Comparison of ENCODE assay signal across 9 cellular contexts in genomic region chr19:37470216-37470615, GRCh38. TPM values are rescaled to one million over a fixed set of nuclear protein-coding genes. Genes with fewer than 3 reads are reported as not detected.
DNase-seq lines count a peak whose midpoint lies in the region; ATAC-seq and TF ChIP-seq lines count a peak whose summit lies in the region.
"Had no signal": no experiment of that assay in that cellular context is flagged by ENCODE, and none has a peak within 500 bp of the region (broad histone marks: within the 10 kb centered on the region; RNA-seq: fewer than 3 reads in every experiment).

No MANE protein-coding gene starts in this region.

- H3K4me1 Mint-ChIP-seq in chondrocyte (ENCODE audit: low read depth): peaks cover 37% of the 10 kb centered on the region
- peaks cover 26 to 32% of the 10 kb centered on the region in 2 donors for H3K4me1 Mint-ChIP-seq in natural killer cell treated with Interleukin-12 subunit alpha and Interleukin-12 subunit beta and Interleukin-15 and Interleukin-18, amount 100 ng/mL, for 72 hours (ENCODE audit: low read depth in 2 of 2)

- H3K4me3 Mint-ChIP-seq in chondrocyte (ENCODE audit: unreplicated experiment): peak overlapping the region; percentile 99
- H3K4me3 Mint-ChIP-seq in natural killer cell treated with Interleukin-12 subunit alpha and Interleukin-12 subunit beta and Interleukin-15 and Interleukin-18, amount 100 ng/mL, for 72 hours: peak overlapping the region; percentile 97

- in situ Hi-C loops in IMR-90 (cut with MboI; ENCODE audit: low sequenced_read_pairs): no loop called here

- H3K27ac Mint-ChIP-seq in chondrocyte (ENCODE audit: unreplicated experiment): no peak overlapping the region
- peak overlapping the region; percentile 78 to 94 for H3K27ac Mint-ChIP-seq in natural killer cell treated with Interleukin-12 subunit alpha and Interleukin-12 subunit beta and Interleukin-15 and Interleukin-18, amount 100 ng/mL, for 72 hours

- no peak for ATAC-seq in IMR-90 (ENCODE audit: low read depth)
- no peak for ATAC-seq in natural killer cell treated with Interleukin-12 subunit alpha and Interleukin-12 subunit beta and Interleukin-15 and Interleukin-18, amount 100 ng/mL, for 72 hours
- no peak for ATAC-seq in left colon

- DNase-seq in IMR-90: no peak
- DNase-seq in chondrocyte (ENCODE audit: low spot score): no peak
- no peak for DNase-seq in natural killer cell treated with Interleukin-12 subunit alpha and Interleukin-12 subunit beta and Interleukin-15 and Interleukin-18, amount 100 ng/mL, for 72 hours (ENCODE audit: low spot score)
- DNase-seq in kidney glomerular epithelial cell (lab: John Stamatoyannopoulos, UW): no peak
- no peak for DNase-seq in caudate nucleus (lab: John Stamatoyannopoulos, UW)
- DNase-seq in HT-29 (ENCODE audit: low spot score): no peak
- DNase-seq in left colon: no peak
- DNase-seq: activated CD4-positive, alpha-beta T cell treated with anti-CD3 and anti-CD28 coated beads, Interleukin-2, amount 50 U/mL, for 48 hours had no signal

- TF ChIP-seq POLR2A in IMR-90 (IDR thresholded peaks at IDR 0.05; ENCODE audit: low read depth, low read length): no peak

- H3K27me3 ChIP-seq in BLaER1 treated with 17β-estradiol and CSF1 and Interleukin-3, amounts not matched to agents 10 nM and 100 nM: no peaks in the 10 kb centered on the region
- no peaks in the 10 kb centered on the region for H3K27me3 ChIP-seq in IMR-90 (ENCODE audit: control insufficient read depth, insufficient read depth, low read length)

- peak overlapping the region; percentile 81 to 93 (median 90) for H3K4me2 ChIP-seq in BLaER1 treated with 17β-estradiol and CSF1 and Interleukin-3, amounts not matched to agents 10 nM and 100 nM
- H3K4me2 ChIP-seq in IMR-90 (ENCODE audit: low read depth, low read length): peak overlapping the region; percentile 89

- H2BK5ac ChIP-seq in IMR-90 (ENCODE audit: low read depth, low read length, poor library complexity, severe bottlenecking): no peak overlapping the region

- peaks cover 42 to 52% (median 48%) of the 10 kb centered on the region in 11 experiments for H3K36me3 ChIP-seq in BLaER1 treated with 17β-estradiol and CSF1 and Interleukin-3, amounts not matched to agents 10 nM and 100 nM
- peaks cover 6% of the 10 kb centered on the region; the same call in 1 of the 2 replicates for H3K36me3 ChIP-seq in IMR-90 (ENCODE audit: control insufficient read depth, insufficient read depth, low read length)

- no peaks in the 10 kb centered on the region for H3K9me1 ChIP-seq in IMR-90 (ENCODE audit: insufficient read depth, low read length)

- H4K91ac ChIP-seq in IMR-90 (ENCODE audit: insufficient read depth, low read depth, low read length): no peak overlapping the region

- peaks cover 13% of the 10 kb centered on the region for H3K36me3 Mint-ChIP-seq in chondrocyte (ENCODE audit: low read depth)
- peaks cover 19% of the 10 kb centered on the region for H3K36me3 Mint-ChIP-seq in natural killer cell treated with Interleukin-12 subunit alpha and Interleukin-12 subunit beta and Interleukin-15 and Interleukin-18, amount 100 ng/mL, for 72 hours

- H3K27ac ChIP-seq in BLaER1 treated with 17β-estradiol and CSF1 and Interleukin-3, amounts not matched to agents 10 nM and 100 nM: peak overlapping the region in 1 of 11 experiments; percentile 78; a peak in 5 of 22 replicates
- H3K27ac ChIP-seq in IMR-90 (ENCODE audit: insufficient read depth, low read length) (no peak overlapping the region), caudate nucleus (ENCODE audit: low read depth, low read length) (no peak overlapping the region)

- dilution Hi-C loops in IMR-90 (cut with HindIII; ENCODE audit: low sequenced_read_pairs, unreplicated experiment): no loop called here

- no peak overlapping the region for H2AK5ac ChIP-seq in IMR-90 (ENCODE audit: low read depth, low read length)

- no peaks in the 10 kb centered on the region for H3K27me3 Mint-ChIP-seq in chondrocyte (ENCODE audit: low read depth)
- no peaks in the 10 kb centered on the region for H3K27me3 Mint-ChIP-seq in natural killer cell treated with Interleukin-12 subunit alpha and Interleukin-12 subunit beta and Interleukin-15 and Interleukin-18, amount 100 ng/mL, for 72 hours

- no peak for TF ChIP-seq RAD21 in IMR-90 (IDR thresholded peaks at IDR 0.05; ENCODE audit: low read length)

- H4K5ac ChIP-seq in IMR-90 (ENCODE audit: low read depth, low read length): no peak overlapping the region

- TF ChIP-seq CTCF in IMR-90 (conservative IDR thresholded peaks at IDR 0.05; ENCODE audit: low read depth, low read length) (no peak), chondrocyte (IDR thresholded peaks at IDR 0.05) (no peak)

- no peak overlapping the region for H2AK9ac ChIP-seq in IMR-90 (replicated peaks; ENCODE audit: low read depth, low read length, poor library complexity)

- H2BK20ac ChIP-seq in IMR-90 (ENCODE audit: low read depth, low read length): no peak overlapping the region

- no peaks in the 10 kb centered on the region for H4K20me1 ChIP-seq in BLaER1 treated with 17β-estradiol and CSF1 and Interleukin-3, amounts not matched to agents 10 nM and 100 nM
- no peaks in the 10 kb centered on the region for H4K20me1 ChIP-seq in IMR-90 (ENCODE audit: insufficient read depth, low read length)

- no peak overlapping the region for H2BK120ac ChIP-seq in IMR-90 (ENCODE audit: low read depth, low read length)

- intact Hi-C loops in IMR-90 (cut with micrococcal nuclease): no loop called here
- intact Hi-C loops in left colon (cut with DNase I, micrococcal nuclease): no loop called here

- no peak overlapping the region for H3K4ac ChIP-seq in IMR-90 (ENCODE audit: low read depth, low read length)

- peak overlapping the region in 10 of 11 experiments; percentile 75 to 88 (median 82); a peak in 19 of 22 replicates for H3K9ac ChIP-seq in BLaER1 treated with 17β-estradiol and CSF1 and Interleukin-3, amounts not matched to agents 10 nM and 100 nM
- H3K9ac ChIP-seq in IMR-90 (ENCODE audit: low read depth, low read length): no peak overlapping the region; the same call in 1 of the 2 replicates

- H3K18ac ChIP-seq in IMR-90 (ENCODE audit: low read depth, low read length): no peak overlapping the region

- peaks cover 46 to 74% (median 55%) of the 10 kb centered on the region in 11 experiments for H3K9me3 ChIP-seq in BLaER1 treated with 17β-estradiol and CSF1 and Interleukin-3, amounts not matched to agents 10 nM and 100 nM (replicated peaks in 1 of 11)
- peaks cover 6% of the 10 kb centered on the region for H3K9me3 ChIP-seq in IMR-90 (ENCODE audit: control insufficient read depth, insufficient read depth, low read length)

- peaks cover 10% of the 10 kb centered on the region for H3K9me3 Mint-ChIP-seq in chondrocyte (ENCODE audit: low read depth)
- peaks cover 3% of the 10 kb centered on the region for H3K9me3 Mint-ChIP-seq in natural killer cell treated with Interleukin-12 subunit alpha and Interleukin-12 subunit beta and Interleukin-15 and Interleukin-18, amount 100 ng/mL, for 72 hours

- peaks cover 23 to 34% (median 32%) of the 10 kb centered on the region in 10 experiments for H3K4me1 ChIP-seq in BLaER1 treated with 17β-estradiol and CSF1 and Interleukin-3, amounts not matched to agents 10 nM and 100 nM
- peaks cover 2% of the 10 kb centered on the region; the same call in 1 of the 2 replicates for H3K4me1 ChIP-seq in IMR-90 (ENCODE audit: control insufficient read depth, insufficient read depth, low read length)

- H3K4me3 ChIP-seq in BLaER1 treated with 17β-estradiol and CSF1 and Interleukin-3, amounts not matched to agents 10 nM and 100 nM: peak overlapping the region; percentile 74 to 90 (median 80)
- H3K4me3 ChIP-seq in IMR-90 (ENCODE audit: insufficient read depth, low read depth, low read length): peak overlapping the region; percentile 68

- POLR2A ChIA-PET in IMR-90 (lab: Charles Lee; ENCODE audit: unreplicated experiment): no interaction called here

- no peak overlapping the region for H4K8ac ChIP-seq in IMR-90 (ENCODE audit: low read depth in 2 of 2, low read length in 2 of 2)

- no peak overlapping the region for H2AFZ ChIP-seq in IMR-90 (replicated peaks; ENCODE audit: low read length, poor library complexity)

- H2BK15ac ChIP-seq in IMR-90 (ENCODE audit: low read depth, low read length): no peak overlapping the region

- no peak overlapping the region for H3K14ac ChIP-seq in IMR-90 (replicated peaks; ENCODE audit: low read depth, low read length)

- no TSS peak for BruUV-seq in IMR-90 (replicated peaks; lab: Mats Ljungman, UMichigan)

- peaks cover 6 to 25% of the 10 kb centered on the region in 2 experiments for H3K79me1 ChIP-seq in IMR-90 (ENCODE audit: low read depth in 1 of 2, low read length in 2 of 2)

- 36% methylated on average over 1 of the region's 4 CpGs; no CpG with 5 or more reads in 1 of the 2 experiments for WGBS in IMR-90 (ENCODE audit: extremely low coverage in 2 of 2, insufficient read length in 1 of 2), 2 experiments

- H3K56ac ChIP-seq in IMR-90 (ENCODE audit: extremely low read depth, insufficient read depth, low read length): no peak overlapping the region

- H3K23ac ChIP-seq in IMR-90 (ENCODE audit: low read depth, low read length): no peak overlapping the region

- CTCF ChIA-PET in IMR-90 (lab: Yijun Ruan, JAX): interaction anchor here (0.6 kb wide), 1 partner anchor 107 kb away, joined by 8 read pairs; no protein-coding TSS in a partner anchor

RNA-seq across cellular contexts. Expression of gene ZNF570, which starts 1.1 kb away (rescaled TPM):
- total RNA-seq in IMR-90 (2012; rRNA removed): 8.1 and 9.3 TPM in 2 replicates
- polyA plus RNA-seq in IMR-90 (2012; rRNA removed): 1.2 and 1.5 TPM in 2 replicates
- 0.12 and 0.30 TPM in 2 replicates for polyA plus RNA-seq in IMR-90 (2012; cell fraction: cytosol; rRNA removed)
- polyA plus RNA-seq in IMR-90 (2012; cell fraction: nucleus; rRNA removed; ENCODE audit: low replicate concordance): 0.17 and 2.3 TPM in 2 replicates
- total RNA-seq in chondrocyte: 6.5 to 7.6 TPM (median 6.8 TPM) in 3 replicates
- 1 to 10 TPM; 3.6 to 7.1 TPM for total RNA-seq in natural killer cell treated with Interleukin-12 subunit alpha and Interleukin-12 subunit beta and Interleukin-15 and Interleukin-18, amount 100 ng/mL, for 72 hours
- under 0.01 and 0.50 TPM in 2 replicates for total RNA-seq in HT-29 (2014; rRNA removed; shearing (Covaris generic))
- total RNA-seq in left colon: 1 to 10 TPM; 2.8 to 3.2 TPM

RNA-seq across cellular contexts. Expression of gene ZNF569, which starts 3.0 kb away (rescaled TPM):
- 5.9 and 6.7 TPM in 2 replicates for total RNA-seq in IMR-90 (2012; rRNA removed)
- 1.3 and 1.8 TPM in 2 replicates for polyA plus RNA-seq in IMR-90 (2012; rRNA removed)
- 0.25 and 0.31 TPM in 2 replicates for polyA plus RNA-seq in IMR-90 (2012; cell fraction: cytosol; rRNA removed)
- polyA plus RNA-seq in IMR-90 (2012; cell fraction: nucleus; rRNA removed; ENCODE audit: low replicate concordance): 0.51 and 2.5 TPM in 2 replicates
- 6.8 to 9.6 TPM (median 7.4 TPM) in 3 replicates for total RNA-seq in chondrocyte
- total RNA-seq in natural killer cell treated with Interleukin-12 subunit alpha and Interleukin-12 subunit beta and Interleukin-15 and Interleukin-18, amount 100 ng/mL, for 72 hours: 1 to 10 TPM; 3.6 to 6.2 TPM
- 0.05 TPM in 1 of 2 replicates, not detected in the other for total RNA-seq in HT-29 (2014; rRNA removed; shearing (Covaris generic))
- total RNA-seq in left colon: 1 to 10 TPM; 1.4 to 1.6 TPM

RNA-seq across cellular contexts. Expression of gene ZNF793, which starts 36.5 kb away (rescaled TPM):
- total RNA-seq in IMR-90 (2012; rRNA removed) (0.56 and 0.72 TPM in 2 replicates), chondrocyte (7.9 to 14.3 TPM (median 8.5 TPM) in 3 replicates), left colon (1 to 10 TPM; 2.6 to 3.2 TPM)
- 0.39 and 0.50 TPM in 2 replicates for polyA plus RNA-seq in IMR-90 (2012; rRNA removed)
- polyA plus RNA-seq in IMR-90 (2012; cell fraction: cytosol; rRNA removed): 0.15 TPM in 2 replicates
- polyA plus RNA-seq in IMR-90 (2012; cell fraction: nucleus; rRNA removed; ENCODE audit: low replicate concordance): 0.76 and 3.0 TPM in 2 replicates
- total RNA-seq in natural killer cell treated with Interleukin-12 subunit alpha and Interleukin-12 subunit beta and Interleukin-15 and Interleukin-18, amount 100 ng/mL, for 72 hours: 1 to 10 TPM; 4.1 to 4.7 TPM
- not detected in 2 replicates for total RNA-seq in HT-29 (2014; rRNA removed; shearing (Covaris generic))
